ENCODE assay signal across 23 cellular contexts in genomic region chr10:66277481-66277880, GRCh38.
DNase-seq lines count a peak whose midpoint lies in the region; ATAC-seq and TF ChIP-seq lines count a peak whose summit lies in the region.
"Had no signal": no experiment of that assay in that cellular context is flagged by ENCODE, and none has a peak within 500 bp of the region (broad histone marks: within the 10 kb centered on the region; RNA-seq: fewer than 3 reads in every experiment).

No MANE protein-coding gene starts in this region.

- H3K4me3 Mint-ChIP-seq in progenitor cell of endocrine pancreas (ENCODE audit: low read depth), result no peak overlapping the region
- no peak overlapping the region for H3K4me3 Mint-ChIP-seq in effector memory CD8-positive, alpha-beta T cell
- H3K4me3 Mint-ChIP-seq: activated CD4-positive, alpha-beta memory T cell treated with anti-CD3 and anti-CD28 coated beads for 36 hours; naive thymus-derived CD4-positive, alpha-beta T cell had no signal

- no peaks in the 10 kb centered on the region for H3K79me2 ChIP-seq in Loucy (ENCODE audit: insufficient read depth, low read length)
- H3K79me2 ChIP-seq: parathyroid adenoma had no signal

- H3K9me2 ChIP-seq in Loucy (replicated peaks; ENCODE audit: low read depth, low read length), result no peaks in the 10 kb centered on the region

- H3F3A ChIP-seq in Loucy (ENCODE audit: low read depth), result no peaks in the 10 kb centered on the region

- H3K9me3 Mint-ChIP-seq in progenitor cell of endocrine pancreas (ENCODE audit: low read depth), result no peaks in the 10 kb centered on the region
- peaks cover 8 to 13% of the 10 kb centered on the region in 2 donors for H3K9me3 Mint-ChIP-seq in effector memory CD8-positive, alpha-beta T cell
- H3K9me3 Mint-ChIP-seq: activated CD4-positive, alpha-beta memory T cell treated with anti-CD3 and anti-CD28 coated beads for 36 hours had no signal

- no peaks in the 10 kb centered on the region for H3K4me1 Mint-ChIP-seq in progenitor cell of endocrine pancreas (ENCODE audit: low read depth)
- H3K4me1 Mint-ChIP-seq in effector memory CD8-positive, alpha-beta T cell (ENCODE audit: low read depth in 2 of 2), result no peaks in the 10 kb centered on the region

- no peak overlapping the region for H3K27ac Mint-ChIP-seq in progenitor cell of endocrine pancreas
- H3K27ac Mint-ChIP-seq in effector memory CD8-positive, alpha-beta T cell, result no peak overlapping the region
- H3K27ac Mint-ChIP-seq: activated CD4-positive, alpha-beta memory T cell treated with anti-CD3 and anti-CD28 coated beads for 36 hours; naive thymus-derived CD4-positive, alpha-beta T cell had no signal

- no peak overlapping the region for H3K4me2 ChIP-seq in Loucy (ENCODE audit: low read depth, low read length, poor library complexity, severe bottlenecking)
- H3K4me2 ChIP-seq: BLaER1 had no signal

- TF ChIP-seq CTCF in Loucy (conservative IDR thresholded peaks at IDR 0.05; ENCODE audit: low read length), result peak; percentile 28; the same call in 1 of the 2 replicates
- TF ChIP-seq CTCF in cardiac fibroblast (IDR thresholded peaks at IDR 0.05; ENCODE audit: low read depth, low read length), result peak; percentile 10
- TF ChIP-seq CTCF in progenitor cell of endocrine pancreas (IDR thresholded peaks at IDR 0.05; ENCODE audit: unreplicated experiment), result peak; percentile 43

- H3K27me3 ChIP-seq in Loucy (ENCODE audit: insufficient read depth, low read length, poor library complexity, severe bottlenecking), result no peaks in the 10 kb centered on the region
- H3K27me3 ChIP-seq: BLaER1, stomach, upper lobe of left lung had no signal

- no peaks in the 10 kb centered on the region for H3K36me3 ChIP-seq in Loucy (ENCODE audit: insufficient read depth, low read length)
- H3K36me3 ChIP-seq: BLaER1, stomach, upper lobe of left lung had no signal

- H3K36me3 Mint-ChIP-seq in progenitor cell of endocrine pancreas (ENCODE audit: insufficient read depth), result no peaks in the 10 kb centered on the region
- no peaks in the 10 kb centered on the region for H3K36me3 Mint-ChIP-seq in effector memory CD8-positive, alpha-beta T cell (ENCODE audit: insufficient read depth)
- H3K36me3 Mint-ChIP-seq: activated CD4-positive, alpha-beta memory T cell treated with anti-CD3 and anti-CD28 coated beads for 36 hours; naive thymus-derived CD4-positive, alpha-beta T cell had no signal

- ATAC-seq in effector memory CD8-positive, alpha-beta T cell (replicated peaks), result no peak
- ATAC-seq in GM21576 (IDR thresholded peaks at IDR 0.05; ENCODE audit: unreplicated experiment), result no peak
- ATAC-seq: naive thymus-derived CD4-positive, alpha-beta T cell had no signal

- no peak overlapping the region for H3K4me3 ChIP-seq in Loucy (ENCODE audit: low read length, poor library complexity, severe bottlenecking)
- no peak overlapping the region for H3K4me3 ChIP-seq in cardiac fibroblast (replicated peaks in 1 of 2; ENCODE audit: low read depth in 2 of 2, low read length in 2 of 2)
- H3K4me3 ChIP-seq: BLaER1, skin epidermis, stomach, upper lobe of left lung had no signal

- H3K9me3 ChIP-seq in Loucy (ENCODE audit: insufficient read depth, low read depth, low read length), result no peaks in the 10 kb centered on the region
- H3K9me3 ChIP-seq: BLaER1, stomach, upper lobe of left lung had no signal

- no peak overlapping the region for H2AFZ ChIP-seq in Loucy (ENCODE audit: low read length)
- H2AFZ ChIP-seq: parathyroid adenoma had no signal

- no peak overlapping the region for H3K9ac ChIP-seq in Loucy (ENCODE audit: low read depth, low read length, poor library complexity, severe bottlenecking)
- H3K9ac ChIP-seq: BLaER1, parathyroid adenoma had no signal

- H3K4me1 ChIP-seq in Loucy (ENCODE audit: insufficient read depth, low read length, poor library complexity, severe bottlenecking), result no peaks in the 10 kb centered on the region
- H3K4me1 ChIP-seq: BLaER1, parathyroid adenoma, stomach, upper lobe of left lung had no signal

- H4K20me1 ChIP-seq in Loucy (ENCODE audit: insufficient read depth, low read length, poor library complexity, severe bottlenecking), result no peaks in the 10 kb centered on the region
- H4K20me1 ChIP-seq: BLaER1 had no signal

- DNase-seq in DMS53 (lab: John Stamatoyannopoulos, UW), result peak; percentile 6
- DNase-seq in DMS53 treated with DMSO at 0.1 percent for 48 hours (lab: John Stamatoyannopoulos, UW; ENCODE audit: unreplicated experiment), result no peak
- no peak for DNase-seq in cardiac fibroblast (ENCODE audit: low read depth in 2 of 2)
- no peak for DNase-seq in progenitor cell of endocrine pancreas (ENCODE audit: low spot score, unreplicated experiment)
- DNase-seq in effector memory CD8-positive, alpha-beta T cell, result no peak
- no peak for DNase-seq in cerebellar nuclear complex (lab: John Stamatoyannopoulos, UW)
- DNase-seq: 8988T; activated CD4-positive, alpha-beta memory T cell treated with anti-CD3 and anti-CD28 coated beads for 36 hours; activated T-cell treated with anti-CD3 and anti-CD28 coated beads for 4 hours; GDM1; islet precursor cell; naive thymus-derived CD4-positive, alpha-beta T cell; NCI-H2107; NCI-H524; SIG-M5; stimulated activated CD4-positive, alpha-beta T cell treated with anti-CD3 and anti-CD28 coated beads, Interleukin-4, amount 100 ng/mL, for 1 hour; stomach; upper lobe of left lung had no signal

- H3K27me3 Mint-ChIP-seq in progenitor cell of endocrine pancreas, result no peaks in the 10 kb centered on the region
- no peaks in the 10 kb centered on the region for H3K27me3 Mint-ChIP-seq in effector memory CD8-positive, alpha-beta T cell
- H3K27me3 Mint-ChIP-seq: activated CD4-positive, alpha-beta memory T cell treated with anti-CD3 and anti-CD28 coated beads for 36 hours; naive thymus-derived CD4-positive, alpha-beta T cell had no signal
